Comparison of ENCODE assay signal across 9 cellular contexts in genomic region chr4:118989098-118990080, GRCh38.
DNase-seq lines count a peak whose midpoint lies in the region; ATAC-seq and TF ChIP-seq lines count a peak whose summit lies in the region.
"Had no signal": no experiment of that assay in that cellular context is flagged by ENCODE, and none has a peak within 500 bp of the region (broad histone marks: within the 10 kb centered on the region; RNA-seq: fewer than 3 reads in every experiment).

No MANE protein-coding gene starts in this region.

- no peaks in the 10 kb centered on the region for H3K27me3 ChIP-seq in psoas muscle (ENCODE audit: insufficient read depth in 3 of 3, low read length in 2 of 3)

- ATAC-seq in psoas muscle (peak; percentile 67 to 77 (median 70)), GM18520 (IDR thresholded peaks at IDR 0.05; ENCODE audit: unreplicated experiment) (no peak), HG03439 (IDR thresholded peaks at IDR 0.05; ENCODE audit: unreplicated experiment) (no peak)
- no peak for ATAC-seq in stimulated activated memory B cell treated with anti-CD40 and anti-IgM and Interleukin-4, amounts not matched to agents 10 μg/mL and 1 μg/mL and 100 μg/mL, for 72 hours

- H3K4me1 ChIP-seq in psoas muscle = peaks cover 82% of the 10 kb centered on the region

- intact Hi-C loops in psoas muscle (cut with DNase I) = loop anchor here (1.0 to 10.0 kb wide), 4 partner anchors 38 to 465 kb away; partner anchors contain the start of gene USP53 (in 1 of the 2)

- H3K4me3 ChIP-seq in psoas muscle = peak overlapping the region; percentile 29

- peak overlapping the region; percentile 95 for H3K27ac ChIP-seq in psoas muscle

- H3K4me1 Mint-ChIP-seq in stimulated activated memory B cell treated with anti-CD40 and anti-IgM and Interleukin-4, amounts not matched to agents 10 μg/mL and 1 μg/mL and 100 μg/mL, for 72 hours = peaks cover 11% of the 10 kb centered on the region

- H3K4me3 Mint-ChIP-seq in stimulated activated memory B cell treated with anti-CD40 and anti-IgM and Interleukin-4, amounts not matched to agents 10 μg/mL and 1 μg/mL and 100 μg/mL, for 72 hours = no peak overlapping the region

- POLR2A ChIA-PET in GM10248 (lab: Yijun Ruan, JAX) = no interaction called here

- H3K9me3 Mint-ChIP-seq in stimulated activated memory B cell treated with anti-CD40 and anti-IgM and Interleukin-4, amounts not matched to agents 10 μg/mL and 1 μg/mL and 100 μg/mL, for 72 hours = no peaks in the 10 kb centered on the region

- CTCF ChIA-PET in GM10248 (lab: Yijun Ruan, JAX) = interaction anchor here (1.1 to 1.4 kb wide), 2 partner anchors 17 to 53 kb away, joined by 3 read pairs; no protein-coding TSS in a partner anchor

- H3K9me3 ChIP-seq in psoas muscle = no peaks in the 10 kb centered on the region

- no peaks in the 10 kb centered on the region for H3K27me3 Mint-ChIP-seq in stimulated activated memory B cell treated with anti-CD40 and anti-IgM and Interleukin-4, amounts not matched to agents 10 μg/mL and 1 μg/mL and 100 μg/mL, for 72 hours

- no peaks in the 10 kb centered on the region for H3K36me3 ChIP-seq in psoas muscle (ENCODE audit: insufficient read depth in 1 of 2, low read depth in 1 of 2)

- 41 to 54% (median 45%) methylated on average over 7 of the region's 7 CpGs for WGBS in psoas muscle, 3 donors

- no peaks in the 10 kb centered on the region for H3K36me3 Mint-ChIP-seq in stimulated activated memory B cell treated with anti-CD40 and anti-IgM and Interleukin-4, amounts not matched to agents 10 μg/mL and 1 μg/mL and 100 μg/mL, for 72 hours

- no peak for TF ChIP-seq CTCF in AG09319 (IDR thresholded peaks at IDR 0.05; ENCODE audit: low read depth, low read length)
- TF ChIP-seq CTCF in psoas muscle (IDR thresholded peaks at IDR 0.05) = no peak
- no peak for TF ChIP-seq CTCF in GM10248 (IDR thresholded peaks at IDR 0.05; ENCODE audit: control extremely low read depth, extremely low read depth, low read depth, missing control alignments)

- no peak overlapping the region for H3K27ac Mint-ChIP-seq in stimulated activated memory B cell treated with anti-CD40 and anti-IgM and Interleukin-4, amounts not matched to agents 10 μg/mL and 1 μg/mL and 100 μg/mL, for 72 hours

- DNase-seq in AG09319 (ENCODE audit: extremely low read depth, low read depth) (peak; percentile 59), RPMI7951 (ENCODE audit: low read depth) (peak; percentile 82), fibroblast of peridontal ligament (ENCODE audit: extremely low read depth) (peak; percentile 94), psoas muscle (no peak), GM10248 (ENCODE audit: extremely low spot score) (no peak)
- DNase-seq: activated CD4-positive, alpha-beta T cell treated with anti-CD3 and anti-CD28 coated beads for 48 hours had no signal

Comparison
In these comparisons a context has a peak if more than half of its experiments do, and no peak if none do; other contexts are left out.
1. DNase-seq: peak in AG09319 (single experiment), RPMI7951 (single experiment) and fibroblast of peridontal ligament (single experiment); none in psoas muscle (0 of 2) and GM10248 (single experiment).
2. ATAC-seq: peak in psoas muscle (4 of 4); none in GM18520 (single experiment), HG03439 (single experiment) and stimulated activated memory B cell treated with anti-CD40 and anti-IgM and Interleukin-4, amounts not matched to agents 10 μg/mL and 1 μg/mL and 100 μg/mL, for 72 hours (single experiment).